9 cellular contexts compared by ENCODE assay signal in the genomic region with DNA sequence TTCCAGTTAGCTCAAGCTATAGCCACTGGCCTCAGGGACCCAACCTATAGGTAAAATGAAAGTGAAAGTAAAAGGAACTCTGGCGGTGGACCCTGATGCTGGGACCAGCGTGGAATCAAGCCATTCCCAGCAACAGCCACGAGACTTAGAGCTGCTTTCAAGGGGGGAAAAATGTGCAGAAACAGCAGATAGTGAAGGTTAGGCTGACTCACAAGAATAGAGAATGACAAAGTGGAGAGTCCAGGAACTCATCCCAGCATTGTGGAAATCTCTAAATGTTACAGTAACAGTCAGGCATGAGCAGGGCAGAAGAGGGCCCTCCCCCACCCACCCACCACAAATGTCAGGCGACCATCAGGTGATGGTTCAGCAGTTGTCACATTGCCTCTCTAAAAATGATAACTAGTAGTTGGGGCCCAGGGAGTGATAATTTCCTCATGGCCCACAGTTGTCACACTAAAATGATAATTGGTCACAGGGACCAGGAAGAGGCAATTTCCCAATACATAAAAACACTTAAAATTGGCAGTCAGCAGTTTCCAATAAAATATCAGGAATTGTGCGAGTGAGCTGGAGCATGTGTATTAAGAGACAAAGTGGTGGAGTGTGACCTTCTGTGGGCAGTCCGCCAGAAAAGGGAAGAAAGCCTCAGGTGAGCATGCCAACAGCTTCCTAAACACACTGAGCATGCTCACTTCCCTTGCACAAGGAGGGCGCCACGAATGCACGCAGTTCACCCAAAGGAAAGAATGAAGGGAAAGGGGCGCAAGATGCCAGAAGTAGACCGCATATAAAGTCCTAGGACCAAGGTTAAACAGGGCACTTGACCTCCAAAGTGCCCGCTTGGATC.
A peak's percentile ranks its signal among the peaks of the same experiment; 100 is the strongest.
DNase-seq lines count a peak whose midpoint lies in the region; ATAC-seq and TF ChIP-seq lines count a peak whose summit lies in the region.
"Had no signal": no experiment of that assay in that cellular context is flagged by ENCODE, and none has a peak within 500 bp of the region (broad histone marks: within the 10 kb centered on the region; RNA-seq: fewer than 3 reads in every experiment).

No MANE protein-coding gene starts in this region.

- no peaks in the 10 kb centered on the region for H3K79me2 ChIP-seq in OCI-LY3 (ENCODE audit: low read length)

- H2AFZ ChIP-seq in OCI-LY3 (ENCODE audit: low read depth, low read length), result peak overlapping the region; percentile 70

- H3K4me3 ChIP-seq in A673 (ENCODE audit: low read depth, low read length, poor library complexity, severe bottlenecking), result peak overlapping the region; percentile 31
- peak overlapping the region; percentile 43 for H3K4me3 ChIP-seq in OCI-LY3 (ENCODE audit: low read length)
- H3K4me3 ChIP-seq in rectal smooth muscle tissue (ENCODE audit: low read length), result peak overlapping the region; percentile 20
- H3K4me3 ChIP-seq: cardiac muscle cell had no signal

- TF ChIP-seq CTCF in A673 (conservative IDR thresholded peaks at IDR 0.05; ENCODE audit: low read depth, low read length) (no peak), OCI-LY3 (IDR thresholded peaks at IDR 0.05; ENCODE audit: low read depth, low read length) (no peak), chondrocyte (IDR thresholded peaks at IDR 0.05) (no peak)

- H3K27ac ChIP-seq in A673 (ENCODE audit: low read depth, low read length, poor library complexity, severe bottlenecking), result no peak overlapping the region
- no peak overlapping the region for H3K27ac ChIP-seq in OCI-LY3 (ENCODE audit: low read length)
- H3K27ac ChIP-seq in rectal smooth muscle tissue (ENCODE audit: low read depth, low read length), result no peak overlapping the region
- H3K27ac ChIP-seq: cardiac muscle cell had no signal

- H3K4me2 ChIP-seq in OCI-LY3 (ENCODE audit: low read length), result peak overlapping the region; percentile 54

- POLR2A ChIA-PET in A673 (lab: Charles Lee; ENCODE audit: low non-redundant PET), result interaction anchor here (0.7 kb wide), 1 partner anchor 48 kb away, joined by 3 read pairs; no protein-coding TSS in a partner anchor

- H3K27ac Mint-ChIP-seq in chondrocyte (ENCODE audit: unreplicated experiment), result no peak overlapping the region

- DNase-seq in A673 (ENCODE audit: low spot score), result peak; percentile 6
- DNase-seq in chondrocyte (ENCODE audit: low spot score), result no peak
- DNase-seq in stimulated activated CD4-positive, alpha-beta T cell treated with anti-CD3 and anti-CD28 coated beads, Interleukin-4, amount 100 ng/mL, for 4 hours, result no peak
- no peak for DNase-seq in NCI-H1092 treated with DMSO at 0.1 percent for 48 hours (lab: John Stamatoyannopoulos, UW)
- no peak for DNase-seq in OCI-M2 (lab: John Stamatoyannopoulos, UW; ENCODE audit: unreplicated experiment)

- H3K27me3 ChIP-seq in A673 (replicated peaks; ENCODE audit: insufficient read depth, low read depth, low read length, poor library complexity) (no peaks in the 10 kb centered on the region), OCI-LY3 (ENCODE audit: low read depth, low read length) (no peaks in the 10 kb centered on the region), rectal smooth muscle tissue (ENCODE audit: control insufficient read depth, insufficient read depth, low read length) (no peaks in the 10 kb centered on the region)
- H3K27me3 ChIP-seq: cardiac muscle cell had no signal

- H3K9ac ChIP-seq in OCI-LY3 (ENCODE audit: low read length) (no peak overlapping the region), rectal smooth muscle tissue (ENCODE audit: low read length) (no peak overlapping the region)

- peak overlapping the region; percentile 42 for H3K4me3 Mint-ChIP-seq in chondrocyte (ENCODE audit: unreplicated experiment)

- peaks cover 3% of the 10 kb centered on the region for H3K9me3 Mint-ChIP-seq in chondrocyte (ENCODE audit: low read depth)

- H3K4me1 Mint-ChIP-seq in chondrocyte (ENCODE audit: low read depth), result peaks cover 8% of the 10 kb centered on the region

- H3K9me3 ChIP-seq in A673 (ENCODE audit: low read depth, low read length, poor library complexity, severe bottlenecking) (no peaks in the 10 kb centered on the region), OCI-LY3 (ENCODE audit: insufficient read depth, low read length) (no peaks in the 10 kb centered on the region)

- no peaks in the 10 kb centered on the region for H3K36me3 Mint-ChIP-seq in chondrocyte (ENCODE audit: low read depth)

- H3K27me3 Mint-ChIP-seq in chondrocyte (ENCODE audit: low read depth), result no peaks in the 10 kb centered on the region

- CTCF ChIA-PET in A673 (lab: Charles Lee), result no interaction called here

- no TSS peak for BruUV-seq in A673 (replicated peaks; lab: Mats Ljungman, UMichigan)

- H4K20me1 ChIP-seq in OCI-LY3 (ENCODE audit: insufficient read depth, low read length), result no peaks in the 10 kb centered on the region

- no peaks in the 10 kb centered on the region for H3K4me1 ChIP-seq in A673 (ENCODE audit: insufficient read depth, low read length, poor library complexity, severe bottlenecking)
- peaks cover 33% of the 10 kb centered on the region for H3K4me1 ChIP-seq in OCI-LY3 (ENCODE audit: low read length)
- H3K4me1 ChIP-seq in rectal smooth muscle tissue (ENCODE audit: control insufficient read depth, insufficient read depth, low read length), result no peaks in the 10 kb centered on the region

- peak; percentile 33 for ATAC-seq in GM18909 (IDR thresholded peaks at IDR 0.05; ENCODE audit: poor library complexity, unreplicated experiment)

- intact Hi-C loops in A673 (cut with micrococcal nuclease; ENCODE audit: unreplicated experiment), result no loop called here

- H3K36me3 ChIP-seq in A673 (ENCODE audit: insufficient read depth, low read length, poor library complexity, severe bottlenecking) (no peaks in the 10 kb centered on the region), OCI-LY3 (replicated peaks; ENCODE audit: low read depth, low read length) (peaks cover 5% of the 10 kb centered on the region), rectal smooth muscle tissue (ENCODE audit: control insufficient read depth, insufficient read depth, low read length) (no peaks in the 10 kb centered on the region)
- H3K36me3 ChIP-seq: cardiac muscle cell had no signal
